ENCODE assay signal across 1 cellular context in genomic region chr9:2495221-2496005, GRCh38.
TF ChIP-seq lines count a peak whose summit lies in the region.

No MANE protein-coding gene starts in this region.

TF ChIP-seq in IMR-90, 13 proteins besides CTCF, POLR2A, EP300 and RAD21 (continued from another document):
- TF ChIP-seq USF2 (IDR thresholded peaks at IDR 0.05; ENCODE audit: low read depth, low read length) (no peak), MXI1 (IDR thresholded peaks at IDR 0.05; ENCODE audit: borderline replicate concordance, low read depth, low read length) (no peak), MAZ (IDR thresholded peaks at IDR 0.05; ENCODE audit: borderline replicate concordance, low read depth, low read length) (no peak), MAFK (IDR thresholded peaks at IDR 0.05; ENCODE audit: low read depth, low read length) (no peak), RCOR1 (IDR thresholded peaks at IDR 0.05; ENCODE audit: insufficient replicate concordance, low read length) (no peak), RFX5 (IDR thresholded peaks at IDR 0.05; ENCODE audit: low read depth, low read length) (no peak), CHD1 (IDR thresholded peaks at IDR 0.05; ENCODE audit: low read depth, low read length) (no peak)
